11 cellular contexts compared by ENCODE assay signal in genomic region chr6:50062051-50062450, GRCh38. TPM values are rescaled to one million over a fixed set of nuclear protein-coding genes. Genes with fewer than 3 reads are reported as not detected.
DNase-seq lines count a peak whose midpoint lies in the region; ATAC-seq and TF ChIP-seq lines count a peak whose summit lies in the region.
"Had no signal": no experiment of that assay in that cellular context is flagged by ENCODE, and none has a peak within 500 bp of the region (broad histone marks: within the 10 kb centered on the region; RNA-seq: fewer than 3 reads in every experiment).

No MANE protein-coding gene starts in this region.

- H3K18ac ChIP-seq in H9 (ENCODE audit: insufficient read length, low read depth, low read length): no peak overlapping the region

- H3K79me2 ChIP-seq in H9 (ENCODE audit: insufficient read depth, low read length): no peaks in the 10 kb centered on the region
- no peaks in the 10 kb centered on the region for H3K79me2 ChIP-seq in OCI-LY3 (ENCODE audit: low read length)

- H3K27me3 ChIP-seq in H9 (ENCODE audit: insufficient read depth, low read length) (no peaks in the 10 kb centered on the region), OCI-LY3 (ENCODE audit: low read depth, low read length) (no peaks in the 10 kb centered on the region), right cardiac atrium (ENCODE audit: control insufficient read depth, insufficient read depth) (no peaks in the 10 kb centered on the region), left lung (no peaks in the 10 kb centered on the region)
- no peaks in the 10 kb centered on the region for H3K27me3 ChIP-seq in naive thymus-derived CD4-positive, alpha-beta T cell (ENCODE audit: control insufficient read depth in 2 of 2, insufficient read depth in 2 of 2, low read length in 2 of 2)

- ATAC-seq in right cardiac atrium (no peak), left lung (no peak)
- no peak for ATAC-seq in naive thymus-derived CD4-positive, alpha-beta T cell

- DNase-seq in EL: peak; percentile 8
- DNase-seq in H9: peak; percentile 29
- DNase-seq in left kidney (ENCODE audit: low read depth, low spot score): peak; percentile 6
- DNase-seq in right cardiac atrium: no peak
- no peak for DNase-seq in left lung
- no peak for DNase-seq in activated naive CD4-positive, alpha-beta T cell treated with Interleukin-2 at 50 U/mL for 16 hours
- DNase-seq in naive thymus-derived CD4-positive, alpha-beta T cell: no peak

- no peak overlapping the region for H2AK5ac ChIP-seq in H9 (ENCODE audit: insufficient read length, low read length)

- WGBS in H9 (ENCODE audit: extremely low coverage, insufficient read length, low lambda C conversion rate): no CpG with 5 or more reads among the region's 2 CpGs
- 10% methylated on average over 2 of the region's 2 CpGs for WGBS in right cardiac atrium

- no peak overlapping the region for H4K91ac ChIP-seq in H9 (ENCODE audit: insufficient read length, low read depth, low read length)

- no peaks in the 10 kb centered on the region for H3K27me3 Mint-ChIP-seq in H9 (ENCODE audit: low read depth)
- no peaks in the 10 kb centered on the region for H3K27me3 Mint-ChIP-seq in naive thymus-derived CD4-positive, alpha-beta T cell

- H3K56ac ChIP-seq in H9 (ENCODE audit: insufficient read length, low read depth, low read length): no peak overlapping the region

- no peak overlapping the region for H3K14ac ChIP-seq in H9 (ENCODE audit: insufficient read depth, low read length)

- H3K9ac ChIP-seq in H9 (ENCODE audit: extremely low read depth, insufficient read length, low read length) (no peak overlapping the region), OCI-LY3 (ENCODE audit: low read length) (no peak overlapping the region)

- H3K36me3 Mint-ChIP-seq in H9 (ENCODE audit: insufficient read depth in 1 of 3, low read depth in 3 of 3): no peaks in the 10 kb centered on the region
- H3K36me3 Mint-ChIP-seq in naive thymus-derived CD4-positive, alpha-beta T cell: no peaks in the 10 kb centered on the region

- H2BK12ac ChIP-seq in H9 (ENCODE audit: insufficient read length, low read depth, low read length): no peak overlapping the region

- no peak overlapping the region for H2AFZ ChIP-seq in H9 (ENCODE audit: low read length)
- H2AFZ ChIP-seq in OCI-LY3 (ENCODE audit: low read depth, low read length): no peak overlapping the region

- no peak overlapping the region for H3K4me3 ChIP-seq in OCI-LY3 (ENCODE audit: low read length)
- no peak overlapping the region for H3K4me3 ChIP-seq in right cardiac atrium (ENCODE audit: low read length)
- no peak overlapping the region for H3K4me3 ChIP-seq in left lung
- H3K4me3 ChIP-seq in naive thymus-derived CD4-positive, alpha-beta T cell (ENCODE audit: low read length): no peak overlapping the region
- H3K4me3 ChIP-seq: cardiac muscle cell had no signal

- H3K4me1 ChIP-seq in H9 (ENCODE audit: insufficient read depth, low read length) (no peaks in the 10 kb centered on the region), OCI-LY3 (ENCODE audit: low read length) (peaks cover 4% of the 10 kb centered on the region), right cardiac atrium (ENCODE audit: control insufficient read depth, insufficient read depth, low read length) (no peaks in the 10 kb centered on the region), left lung (no peaks in the 10 kb centered on the region)
- no peaks in the 10 kb centered on the region for H3K4me1 ChIP-seq in naive thymus-derived CD4-positive, alpha-beta T cell (ENCODE audit: control insufficient read depth in 2 of 2, insufficient read depth in 2 of 2, low read length in 2 of 2)

- no peaks in the 10 kb centered on the region for H3K79me1 ChIP-seq in H9 (ENCODE audit: insufficient read depth, low read depth, low read length, poor library complexity, severe bottlenecking)

- H3K36me3 ChIP-seq in OCI-LY3 (replicated peaks; ENCODE audit: low read depth, low read length) (no peaks in the 10 kb centered on the region), left lung (no peaks in the 10 kb centered on the region)
- no peaks in the 10 kb centered on the region for H3K36me3 ChIP-seq in naive thymus-derived CD4-positive, alpha-beta T cell (ENCODE audit: control insufficient read depth in 2 of 3, insufficient read depth in 3 of 3, low read length in 3 of 3)
- H3K36me3 ChIP-seq: cardiac muscle cell had no signal

- H2BK15ac ChIP-seq in H9 (ENCODE audit: low read depth, low read length): no peak overlapping the region

- CTCF ChIA-PET in naive thymus-derived CD4-positive, alpha-beta T cell (lab: Charles Lee): no interaction called here

- H3K9me3 ChIP-seq in H9 (ENCODE audit: control insufficient read depth, low read depth, low read length) (no peaks in the 10 kb centered on the region), OCI-LY3 (ENCODE audit: insufficient read depth, low read length) (no peaks in the 10 kb centered on the region), right cardiac atrium (ENCODE audit: control insufficient read depth, low read length) (no peaks in the 10 kb centered on the region), left lung (no peaks in the 10 kb centered on the region)
- H3K9me3 ChIP-seq in naive thymus-derived CD4-positive, alpha-beta T cell (ENCODE audit: control insufficient read depth in 2 of 3, low read length in 3 of 3): no peaks in the 10 kb centered on the region

- no peak overlapping the region for H3K4ac ChIP-seq in H9 (ENCODE audit: low read depth, low read length)

- no peak overlapping the region for H3K23ac ChIP-seq in H9 (ENCODE audit: insufficient read length, low read depth, low read length)

- H2BK5ac ChIP-seq in H9 (ENCODE audit: insufficient read length, low read length): no peak overlapping the region

- H3K4me3 Mint-ChIP-seq in H9: no peak overlapping the region
- no peak overlapping the region for H3K4me3 Mint-ChIP-seq in naive thymus-derived CD4-positive, alpha-beta T cell

- POLR2A ChIA-PET in naive thymus-derived CD4-positive, alpha-beta T cell (lab: Charles Lee): no interaction called here

- no peak overlapping the region for H4K8ac ChIP-seq in H9 (replicated peaks; ENCODE audit: insufficient read length, low read depth, low read length)

- H4K5ac ChIP-seq in H9 (ENCODE audit: insufficient read length, low read depth, low read length): no peak overlapping the region

- TF ChIP-seq CTCF in H9 (conservative IDR thresholded peaks at IDR 0.05) (peak; percentile 81), OCI-LY3 (IDR thresholded peaks at IDR 0.05; ENCODE audit: low read depth, low read length) (peak; percentile 69), left lung (IDR thresholded peaks at IDR 0.05) (no peak)

- intact Hi-C loops in right cardiac atrium (cut with DNase I): no loop called here
- intact Hi-C loops in left lung (cut with DNase I): no loop called here
- intact Hi-C loops in naive thymus-derived CD4-positive, alpha-beta T cell (cut with micrococcal nuclease): no loop called here

- H3K4me2 ChIP-seq in H9 (ENCODE audit: insufficient read depth, insufficient read length, low read length) (no peak overlapping the region), OCI-LY3 (ENCODE audit: low read length) (no peak overlapping the region)

- no peak overlapping the region for H3T11ph ChIP-seq in H9 (ENCODE audit: low read length)

- H2BK120ac ChIP-seq in H9 (ENCODE audit: low read depth, low read length, poor library complexity, severe bottlenecking): no peak overlapping the region

- H4K20me1 ChIP-seq in H9 (ENCODE audit: control insufficient read depth, insufficient read depth, insufficient read length): no peaks in the 10 kb centered on the region
- H4K20me1 ChIP-seq in OCI-LY3 (ENCODE audit: insufficient read depth, low read length): no peaks in the 10 kb centered on the region

- H3K23me2 ChIP-seq in H9 (ENCODE audit: insufficient read length, low read depth, low read length, poor library complexity, severe bottlenecking): no peaks in the 10 kb centered on the region

- H3K9me3 Mint-ChIP-seq in H9: no peaks in the 10 kb centered on the region
- H3K9me3 Mint-ChIP-seq in naive thymus-derived CD4-positive, alpha-beta T cell: peaks cover 0 to 19% (median 2%) of the 10 kb centered on the region in 11 donors

- no peak overlapping the region for H2BK20ac ChIP-seq in H9 (ENCODE audit: low read depth, low read length, poor library complexity, severe bottlenecking)

- no peak overlapping the region for H3K27ac ChIP-seq in H9 (ENCODE audit: insufficient read length, low read depth, low read length)
- no peak overlapping the region for H3K27ac ChIP-seq in OCI-LY3 (ENCODE audit: low read length)
- no peak overlapping the region for H3K27ac ChIP-seq in right cardiac atrium (ENCODE audit: low read length)
- no peak overlapping the region for H3K27ac ChIP-seq in left lung
- H3K27ac ChIP-seq in naive thymus-derived CD4-positive, alpha-beta T cell (ENCODE audit: low read depth, low read length): no peak overlapping the region
- H3K27ac ChIP-seq: cardiac muscle cell had no signal

- no peaks in the 10 kb centered on the region; a peak in 1 of 4 replicates for H3K4me1 Mint-ChIP-seq in H9
- H3K4me1 Mint-ChIP-seq in naive thymus-derived CD4-positive, alpha-beta T cell: no peaks in the 10 kb centered on the region

- no peak overlapping the region for H3K27ac Mint-ChIP-seq in H9
- H3K27ac Mint-ChIP-seq in naive thymus-derived CD4-positive, alpha-beta T cell: no peak overlapping the region

RNA-seq across cellular contexts. Expression of gene DEFB112, which starts 12.3 kb away (rescaled TPM):
- total RNA-seq in H9 (2021): not detected in 2 replicates
- not detected for total RNA-seq in right cardiac atrium
- not detected for polyA plus RNA-seq in right cardiac atrium
- total RNA-seq in left lung: not detected
- not detected for total RNA-seq in naive thymus-derived CD4-positive, alpha-beta T cell
- not detected for polyA plus RNA-seq in naive thymus-derived CD4-positive, alpha-beta T cell
- total RNA-seq: cardiac muscle cell; mucosa of gallbladder; T-helper 1 cell treated with Interleukin-12 subunit alpha and Interleukin-12 subunit beta and Interleukin-4 antibody, amounts not matched to agents 30 ng/mL and 1 ng/mL, for 36 hours had no signal
- polyA plus RNA-seq: cardiac muscle cell had no signal

RNA-seq across cellular contexts. Expression of gene DEFB110, which starts 40.3 kb away (rescaled TPM):
- total RNA-seq in H9 (2021) (not detected in 2 replicates), right cardiac atrium (not detected), left lung (not detected)
- polyA plus RNA-seq in right cardiac atrium: not detected
- not detected for total RNA-seq in naive thymus-derived CD4-positive, alpha-beta T cell
- polyA plus RNA-seq in naive thymus-derived CD4-positive, alpha-beta T cell: not detected
- total RNA-seq: cardiac muscle cell; mucosa of gallbladder; T-helper 1 cell treated with Interleukin-12 subunit alpha and Interleukin-12 subunit beta and Interleukin-4 antibody, amounts not matched to agents 30 ng/mL and 1 ng/mL, for 36 hours had no signal
- polyA plus RNA-seq: cardiac muscle cell had no signal

Comparison
In these comparisons a context has a peak if more than half of its experiments do, and no peak if none do; other contexts are left out.
1. DNase-seq: peak in EL (single experiment), H9 (single experiment) and left kidney (single experiment); none in right cardiac atrium (0 of 3), left lung (0 of 2), activated naive CD4-positive, alpha-beta T cell treated with Interleukin-2 at 50 U/mL for 16 hours (single experiment) and naive thymus-derived CD4-positive, alpha-beta T cell (0 of 9).
2. CTCF ChIP-seq: peak in H9 (single experiment) and OCI-LY3 (single experiment); none in left lung (0 of 2).